9 cellular contexts compared by ENCODE assay signal in the genomic region with DNA sequence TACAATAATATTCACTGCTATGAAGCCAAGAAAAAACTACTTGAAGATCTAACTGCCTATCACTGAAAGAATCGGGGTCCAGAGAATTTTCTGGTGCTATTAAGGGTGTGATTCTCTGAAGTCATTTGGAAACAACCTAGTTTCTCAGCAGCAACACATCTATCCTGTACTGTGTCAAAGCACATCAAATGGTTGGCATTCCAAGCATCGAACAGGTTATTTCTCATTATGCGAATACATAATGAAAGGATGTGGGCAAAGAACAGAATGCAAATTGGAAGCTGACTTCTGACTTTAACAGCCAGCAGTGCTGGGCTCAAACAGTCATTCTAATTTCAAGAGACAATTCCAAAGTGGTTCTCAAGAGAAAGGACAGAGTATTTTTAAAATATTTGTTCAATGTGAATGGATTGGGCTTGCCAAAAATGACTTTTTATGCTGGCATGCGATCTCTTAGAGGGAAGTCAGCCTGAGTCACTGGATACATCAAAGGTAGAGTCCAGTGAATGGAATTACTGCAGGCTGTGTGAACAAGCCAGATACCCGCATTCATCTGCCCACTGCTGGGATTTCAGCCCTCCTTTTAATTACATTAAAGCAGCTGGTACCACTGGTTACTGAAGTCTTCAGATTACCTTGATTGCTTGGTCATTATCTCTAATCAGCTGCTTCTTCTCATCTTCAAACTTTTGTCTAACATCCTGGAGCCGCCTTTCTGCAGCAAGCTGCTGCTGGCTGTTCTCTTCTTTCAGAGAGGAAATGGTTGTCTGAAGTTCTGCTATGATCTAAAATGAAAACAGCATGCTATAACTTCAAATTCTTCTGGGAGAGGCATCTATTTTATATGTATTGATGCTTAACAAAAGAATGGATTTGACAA.
A peak's percentile ranks its signal among the peaks of the same experiment; 100 is the strongest.
DNase-seq lines count a peak whose midpoint lies in the region; ATAC-seq, FAIRE-seq and TF ChIP-seq lines count a peak whose summit lies in the region.
"Had no signal": no experiment of that assay in that cellular context is flagged by ENCODE, and none has a peak within 500 bp of the region (broad histone marks: within the 10 kb centered on the region; RNA-seq: fewer than 3 reads in every experiment).

No MANE protein-coding gene starts in this region.

- no peak overlapping the region for H3K27ac ChIP-seq in CD4-positive, alpha-beta memory T cell (ENCODE audit: low read depth, low read length)

- peaks cover 21% of the 10 kb centered on the region for H3K4me1 ChIP-seq in CD4-positive, alpha-beta memory T cell (ENCODE audit: insufficient read depth, low read length)

- peak overlapping the region in 2 of 7 donors; percentile 32 to 48 for H3K27ac Mint-ChIP-seq in CD4-positive, alpha-beta memory T cell
- peak overlapping the region; percentile 84 for H3K27ac Mint-ChIP-seq in mesothelial cell of epicardium

- no peaks in the 10 kb centered on the region for H3K9me3 ChIP-seq in CD4-positive, alpha-beta memory T cell (ENCODE audit: control insufficient read depth in 1 of 2, low read length in 2 of 2)

- H3K4me3 Mint-ChIP-seq in CD4-positive, alpha-beta memory T cell = peak overlapping the region in 6 of 8 donors; percentile 2 to 75 (median 55)
- H3K4me3 Mint-ChIP-seq in mesothelial cell of epicardium = no peak overlapping the region

- ATAC-seq in HG02885 (IDR thresholded peaks at IDR 0.05; ENCODE audit: poor library complexity, unreplicated experiment) (no peak), HG02588 (IDR thresholded peaks at IDR 0.05; ENCODE audit: unreplicated experiment) (no peak)

- intact Hi-C loops in CD4-positive, alpha-beta memory T cell (cut with micrococcal nuclease) = no loop called here

- H3K27me3 ChIP-seq in CD4-positive, alpha-beta memory T cell (ENCODE audit: insufficient read depth, low read length) = no peaks in the 10 kb centered on the region
- no peaks in the 10 kb centered on the region for H3K27me3 ChIP-seq in bronchial epithelial cell (ENCODE audit: control insufficient read depth, insufficient read depth, low read length)

- no peaks in the 10 kb centered on the region for H3K36me3 ChIP-seq in CD4-positive, alpha-beta memory T cell (ENCODE audit: insufficient read depth, low read length)
- H3K36me3 ChIP-seq in bronchial epithelial cell (ENCODE audit: control insufficient read depth, insufficient read depth, low read length) = no peaks in the 10 kb centered on the region

- CTCF ChIA-PET in CD4-positive, alpha-beta memory T cell (lab: Charles Lee; ENCODE audit: partially characterized antibody) = no interaction called here

- peak in 1 of 5 donors; percentile 10 for DNase-seq in CD4-positive, alpha-beta memory T cell
- DNase-seq in LHCN-M2 (ENCODE audit: low read depth) (peak; percentile 92), bronchial epithelial cell (ENCODE audit: low read depth) (peak; percentile 79), mesothelial cell of epicardium (ENCODE audit: low spot score in 2 of 2, unreplicated experiment in 2 of 2) (no peak), GDM1 (lab: John Stamatoyannopoulos, UW) (no peak), GM19239 (ENCODE audit: insufficient read length, low spot score) (no peak)
- DNase-seq: NCI-H1092 treated with DMSO at 0.1 percent for 48 hours had no signal

- no peak overlapping the region for H3K4me3 ChIP-seq in CD4-positive, alpha-beta memory T cell (ENCODE audit: low read length in 2 of 2)
- no peak overlapping the region for H3K4me3 ChIP-seq in bronchial epithelial cell (ENCODE audit: low read depth, low read length)

- no peaks in the 10 kb centered on the region for H3K27me3 Mint-ChIP-seq in CD4-positive, alpha-beta memory T cell
- H3K27me3 Mint-ChIP-seq in mesothelial cell of epicardium (ENCODE audit: low read depth) = no peaks in the 10 kb centered on the region

- FAIRE-seq in bronchial epithelial cell (lab: Jason Lieb, UNC) (no peak), GM19239 (lab: Jason Lieb, UNC) (no peak)

- no peaks in the 10 kb centered on the region for H3K36me3 Mint-ChIP-seq in CD4-positive, alpha-beta memory T cell
- no peaks in the 10 kb centered on the region for H3K36me3 Mint-ChIP-seq in mesothelial cell of epicardium

- peaks cover 17 to 19% (median 17%) of the 10 kb centered on the region in 4 donors for H3K4me1 Mint-ChIP-seq in CD4-positive, alpha-beta memory T cell
- peaks cover 25% of the 10 kb centered on the region for H3K4me1 Mint-ChIP-seq in mesothelial cell of epicardium

- POLR2A ChIA-PET in CD4-positive, alpha-beta memory T cell (lab: Charles Lee; ENCODE audit: partially characterized antibody) = interaction anchor here (0.7 kb wide), 1 partner anchor 8 kb away, joined by 3 read pairs; no protein-coding TSS in a partner anchor

- peaks cover 0 to 8% (median 0%) of the 10 kb centered on the region in 8 donors for H3K9me3 Mint-ChIP-seq in CD4-positive, alpha-beta memory T cell
- peaks cover 5% of the 10 kb centered on the region for H3K9me3 Mint-ChIP-seq in mesothelial cell of epicardium

- no peak for TF ChIP-seq CTCF in bronchial epithelial cell (IDR thresholded peaks at IDR 0.05; ENCODE audit: insufficient read depth, low read length, severe bottlenecking)
- no peak for TF ChIP-seq CTCF in mesothelial cell of epicardium (IDR thresholded peaks at IDR 0.05; ENCODE audit: unreplicated experiment)

Comparison
In these comparisons a context has a peak if more than half of its experiments do, and no peak if none do; other contexts are left out.
1. DNase-seq: peak in LHCN-M2 (single experiment) and bronchial epithelial cell (single experiment); none in mesothelial cell of epicardium (0 of 2), GDM1 (single experiment) and GM19239 (single experiment).